In genomic region chr11:130313383-130314183, GRCh38 we compare ENCODE assay signal across 8 cellular contexts. TPM values are rescaled to one million over a fixed set of nuclear protein-coding genes. Genes with fewer than 3 reads are reported as not detected.
DNase-seq lines count a peak whose midpoint lies in the region; ATAC-seq, FAIRE-seq and TF ChIP-seq lines count a peak whose summit lies in the region.

No MANE protein-coding gene starts in this region.

- no peaks in the 10 kb centered on the region for H3K27me3 ChIP-seq in K562 (ENCODE audit: control insufficient read depth in 2 of 2, insufficient read depth in 2 of 2, low read length in 2 of 2)
- H3K27me3 ChIP-seq in HepG2 (ENCODE audit: control insufficient read depth in 1 of 2, insufficient read depth in 2 of 2, low read length in 2 of 2), result no peaks in the 10 kb centered on the region
- no peaks in the 10 kb centered on the region for H3K27me3 ChIP-seq in tibial artery

- TF ChIP-seq EP300 in K562 (IDR thresholded peaks at IDR 0.05; ENCODE audit: low read length) (no peak), HepG2 (IDR thresholded peaks at IDR 0.05; ENCODE audit: low read depth in 2 of 2, low read length in 2 of 2) (no peak), HepG2 (CRISPR knock-in tag; IDR thresholded peaks at IDR 0.05; ENCODE audit: borderline replicate concordance) (no peak)

- no peaks in the 10 kb centered on the region for H3K9me1 ChIP-seq in K562 (ENCODE audit: control insufficient read depth, insufficient read depth, low read length)

- under 1% methylated on average over 21 of the region's 21 CpGs for WGBS in K562 (ENCODE audit: insufficient coverage, low coverage, missing lambda C conversion rate)
- WGBS in HepG2 (ENCODE audit: low lambda C conversion rate), result 4% methylated on average over 17 of the region's 21 CpGs

- H3K4me1 ChIP-seq in K562 (replicated peaks in 1 of 2; ENCODE audit: control insufficient read depth in 2 of 2, insufficient read depth in 2 of 2, low read length in 2 of 2), result peaks cover 16 to 40% of the 10 kb centered on the region in 2 experiments
- H3K4me1 ChIP-seq in HepG2 (ENCODE audit: insufficient read depth, low read length), result peaks cover 62% of the 10 kb centered on the region
- peaks cover 0 to 49% (median 22%) of the 10 kb centered on the region in 4 donors for H3K4me1 ChIP-seq in tibial artery

- H3K4me2 ChIP-seq in K562 (ENCODE audit: insufficient read depth, low read length) (peak overlapping the region; percentile 82), HepG2 (ENCODE audit: low read depth, low read length) (peak overlapping the region; percentile 88)

- H2AFZ ChIP-seq in K562 (ENCODE audit: low read depth, low read length) (peak overlapping the region; percentile 81), HepG2 (ENCODE audit: low read length) (no peak overlapping the region)

- H3K79me2 ChIP-seq in K562 (ENCODE audit: control insufficient read depth, insufficient read depth, low read length), result peaks cover 54% of the 10 kb centered on the region
- H3K79me2 ChIP-seq in HepG2 (ENCODE audit: insufficient read depth, low read length), result peaks cover 37% of the 10 kb centered on the region

- TF ChIP-seq CTCF in D721Med (IDR thresholded peaks at IDR 0.05; ENCODE audit: insufficient read depth, missing control alignments) (no peak), K562 (IDR thresholded peaks at IDR 0.05 in 2 of 3, conservative IDR thresholded peaks at IDR 0.05 in 1 of 3; ENCODE audit: insufficient read depth in 2 of 3, low read depth in 1 of 3, low read length in 3 of 3) (no peak), HepG2 (CRISPR knock-in tag; IDR thresholded peaks at IDR 0.05) (no peak), tibial artery (IDR thresholded peaks at IDR 0.05) (no peak)

- no peaks in the 10 kb centered on the region for H3K9me3 ChIP-seq in K562 (replicated peaks; ENCODE audit: control insufficient read depth, insufficient read depth, low read depth, low read length)
- no peaks in the 10 kb centered on the region for H3K9me3 ChIP-seq in HepG2 (ENCODE audit: low read length)
- H3K9me3 ChIP-seq in tibial artery, result no peaks in the 10 kb centered on the region

- peak overlapping the region; percentile 81 to 95 for H3K9ac ChIP-seq in K562 (ENCODE audit: insufficient read depth in 1 of 2, low read depth in 2 of 2, low read length in 2 of 2)
- peak overlapping the region; percentile 83 for H3K9ac ChIP-seq in HepG2 (ENCODE audit: insufficient read depth, low read depth, low read length)

- peak overlapping the region; percentile 81 for H3K4me3 ChIP-seq in K562
- H3K4me3 ChIP-seq in HepG2 (replicated peaks in 1 of 3; ENCODE audit: insufficient read depth in 1 of 3, low read depth in 2 of 3, low read length in 3 of 3), result peak overlapping the region; percentile 75 to 90 (median 89)
- H3K4me3 ChIP-seq in tibial artery, result peak overlapping the region; percentile 72 to 87

- FAIRE-seq in D721Med (lab: Jason Lieb, UNC) (peak; percentile 56), K562 (lab: Jason Lieb, UNC) (no peak), HepG2 (lab: Jason Lieb, UNC) (no peak)

- DNase-seq in D721Med (ENCODE audit: insufficient read length, low spot score) (no peak), KBM-7 (peak; percentile 62), K562 (ENCODE audit: extremely low read depth in 1 of 4, low spot score in 3 of 4) (peak in 2 of 4 experiments; percentile 8 to 12), HepG2 (ENCODE audit: low spot score) (no peak), tibial artery (no peak)

- ATAC-seq in K562, result no peak
- no peak for ATAC-seq in HepG2
- ATAC-seq in activated CD4-positive, CD25-positive, alpha-beta regulatory T cell treated with anti-CD3 and anti-CD28 coated beads, Interleukin-2, amount 50 U/mL, for 24 hours, result no peak
- ATAC-seq in GM19395 (IDR thresholded peaks at IDR 0.05; ENCODE audit: unreplicated experiment), result no peak
- no peak for ATAC-seq in GM21515 (IDR thresholded peaks at IDR 0.05; ENCODE audit: unreplicated experiment)

- H4K20me1 ChIP-seq in K562 (replicated peaks; ENCODE audit: control insufficient read depth, insufficient read depth, low read length) (peaks cover 9% of the 10 kb centered on the region; the same call in 1 of the 2 replicates), HepG2 (ENCODE audit: insufficient read depth, low read length) (0 out of 2 replicates have a peak, but pooled peaks cover 4% of the 10 kb centered on the region)

- CTCF ChIA-PET in K562 (lab: Yijun Ruan, JAX; ENCODE audit: low intra/inter-chr PET ratio), result no interaction called here
- CTCF ChIA-PET in HepG2 (lab: Yijun Ruan, JAX; ENCODE audit: low intra/inter-chr PET ratio, low total read pairs), result no interaction called here

- BruUV-seq in K562 (replicated peaks; lab: Mats Ljungman, UMichigan) (TSS peak; percentile 49), HepG2 (replicated peaks; lab: Mats Ljungman, UMichigan) (TSS peak; percentile 61)

- in situ Hi-C loops in KBM-7 (cut with MboI; ENCODE audit: low pct_unique_long_range_greater_than_20kb, low sequenced_read_pairs), result no loop called here
- in situ Hi-C loops in K562 (cut with MboI), result no loop called here
- in situ Hi-C loops in HepG2 (cut with HindIII; ENCODE audit: extremely low pct_ligation_motif_present, low pct_unique_long_range_greater_than_20kb), result no loop called here

- POLR2A ChIA-PET in K562 (lab: Yijun Ruan, JAX) (interaction anchor here (1.1 kb wide), 1 partner anchor 13 kb away, joined by 7 read pairs; no protein-coding TSS in a partner anchor), HepG2 (lab: Yijun Ruan, JAX) (no interaction called here)

- TF ChIP-seq POLR2A in K562 (conservative IDR thresholded peaks at IDR 0.05) (no peak), HepG2 (IDR thresholded peaks at IDR 0.05; ENCODE audit: insufficient read depth in 1 of 2, low read depth in 2 of 2, low read length in 2 of 2) (no peak)

- H3K36me3 ChIP-seq in K562 (ENCODE audit: control insufficient read depth, insufficient read depth, low read length) (no peaks in the 10 kb centered on the region), HepG2 (replicated peaks in 1 of 2; ENCODE audit: control insufficient read depth in 1 of 2, insufficient read depth in 2 of 2, low read length in 2 of 2) (peaks cover 0 to 1% of the 10 kb centered on the region in 2 experiments; a peak in 1 of 5 replicates), tibial artery (no peaks in the 10 kb centered on the region)

- H3K27ac ChIP-seq in K562 (ENCODE audit: extremely low read depth, low read depth, low read length) (peak overlapping the region; percentile 94), HepG2 (ENCODE audit: extremely low read length, insufficient read depth, low read length) (peak overlapping the region; percentile 76), tibial artery (peak overlapping the region; percentile 90 to 91)

- intact Hi-C loops in K562 (cut with micrococcal nuclease) (no loop called here), HepG2 (cut with micrococcal nuclease; ENCODE audit: unreplicated experiment) (loop anchor here (10.0 kb wide), 1 partner anchor 89 kb away; no protein-coding TSS in a partner anchor), tibial artery (cut with DNase I; ENCODE audit: low total_unique reads) (loop anchor here (10.0 kb wide), 3 partner anchors 309 to 581 kb away; partner anchors contain the start of gene PRDM10)

- TF ChIP-seq RAD21 in K562 (CRISPR knock-in tag; conservative IDR thresholded peaks at IDR 0.05 in 1 of 2, IDR thresholded peaks at IDR 0.05 in 1 of 2) (no peak), HepG2 (CRISPR knock-in tag; IDR thresholded peaks at IDR 0.05) (no peak)

TF ChIP-seq in HepG2, 621 proteins besides CTCF, POLR2A, EP300 and RAD21 (continues in another document):
- TF ChIP-seq PHF8 (CRISPR knock-in tag; IDR thresholded peaks at IDR 0.05), result 0 out of 2 replicates have a peak, but pooled peaks have one; percentile 38

RNA-seq across cellular contexts. Expression of gene ZBTB44, which starts 1.1 kb away (rescaled TPM):
- 31.4 and 53.6 TPM in 2 replicates for total RNA-seq in K562 (2011; cell fraction: chromatin; rRNA removed; ENCODE audit: low replicate concordance)
- 16.0 and 23.7 TPM in 2 replicates for total RNA-seq in K562 (2011; cell fraction: nucleolus; rRNA removed)
- 32.6 and 63.1 TPM in 2 replicates for total RNA-seq in K562 (2011; cell fraction: nucleoplasm; rRNA removed)
- total RNA-seq in K562 (2014; rRNA removed) (10.1 and 16.6 TPM in 2 replicates), K562 (2014; rRNA removed; fragmentation: Illumina TruSeq; extraction: Trizol) (26.7 and 28.6 TPM in 2 replicates), K562 (2015; rRNA removed; fragmentation: Illumina TruSeq; extraction: Trizol) (23.1 and 23.8 TPM in 2 replicates), K562 (2021) (26.7 and 27.1 TPM in 2 replicates), HepG2 (2016; rRNA removed; fragmentation: Illumina TruSeq; extraction: Trizol) (19.5 and 23.6 TPM in 2 replicates)
- polyA plus RNA-seq in K562 (2011; rRNA removed) (17.2 and 27.1 TPM in 2 replicates), K562 (2014; fragmentation: Illumina TruSeq; extraction: Trizol) (16.4 and 17.3 TPM in 2 replicates), K562 (2014; fragmentation: Nextera tagmentation; extraction: Ambion mirVana) (1 to 10 TPM; 4.7 to 8.3 TPM), K562 (2014; rRNA removed) (12.1 and 12.3 TPM in 2 replicates), HepG2 (2011; rRNA removed) (18.9 and 22.8 TPM in 2 replicates)
- polyA plus RNA-seq in K562 (2011; cell fraction: cytosol; rRNA removed), result 9.7 and 10.1 TPM in 2 replicates
- 27.3 and 40.7 TPM in 2 replicates for polyA plus RNA-seq in K562 (2011; cell fraction: nucleus; rRNA removed)
- polyA plus RNA-seq in K562 (2012), result 10.0 and 14.2 TPM in 2 replicates
- 78.9 and 105 TPM in 2 replicates for polyA minus RNA-seq in K562 (2011; rRNA and poly(A)+ RNA removed)
- polyA minus RNA-seq in K562 (2011; cell fraction: cytosol; rRNA and poly(A)+ RNA removed), result 20.0 and 47.9 TPM in 2 replicates
- 27.6 and 31.1 TPM in 2 replicates for polyA minus RNA-seq in K562 (2011; cell fraction: nucleus; rRNA and poly(A)+ RNA removed)
- total RNA-seq in HepG2 (2016; cell fraction: cytosol; rRNA removed; fragmentation: Illumina TruSeq; extraction: Trizol; ENCODE audit: low read depth), result 140 and 157 TPM in 2 replicates
- 19.8 and 22.4 TPM in 2 replicates for total RNA-seq in HepG2 (2016; cell fraction: insoluble cytoplasmic fraction; rRNA removed; fragmentation: Illumina TruSeq; extraction: Trizol)
- 85.9 and 96.1 TPM in 2 replicates for total RNA-seq in HepG2 (2016; cell fraction: membrane; rRNA removed; fragmentation: Illumina TruSeq; extraction: Trizol)
- total RNA-seq in HepG2 (2016; cell fraction: nucleus; rRNA removed; fragmentation: Illumina TruSeq; extraction: Trizol), result 15.5 and 16.5 TPM in 2 replicates
- polyA plus RNA-seq in HepG2 (2011; cell fraction: cytosol; rRNA removed), result 9.8 and 13.5 TPM in 2 replicates
- polyA plus RNA-seq in HepG2 (2011; cell fraction: nucleus; rRNA removed), result 24.1 and 25.6 TPM in 2 replicates
- polyA plus RNA-seq in HepG2 (2012), result 15.7 and 15.8 TPM in 2 replicates
- 7.5 and 8.7 TPM in 2 replicates for polyA plus RNA-seq in HepG2 (2016; cell fraction: cytosol; fragmentation: Illumina TruSeq; extraction: Trizol; ENCODE audit: low read depth)
- polyA plus RNA-seq in HepG2 (2016; cell fraction: insoluble cytoplasmic fraction; fragmentation: Illumina TruSeq; extraction: Trizol; ENCODE audit: low read depth), result 13.9 and 14.9 TPM in 2 replicates
- polyA plus RNA-seq in HepG2 (2016; cell fraction: membrane; fragmentation: Illumina TruSeq; extraction: Trizol; ENCODE audit: low read depth), result 17.0 and 18.3 TPM in 2 replicates
- 15.1 and 15.4 TPM in 2 replicates for polyA plus RNA-seq in HepG2 (2016; cell fraction: nucleus; fragmentation: Illumina TruSeq; extraction: Trizol; ENCODE audit: insufficient read depth, low read depth)
- polyA minus RNA-seq in HepG2 (2011; rRNA and poly(A)+ RNA removed; ENCODE audit: low replicate concordance), result 51.9 and 64.9 TPM in 2 replicates
- polyA minus RNA-seq in HepG2 (2011; cell fraction: cytosol; rRNA and poly(A)+ RNA removed), result 37.5 and 47.1 TPM in 2 replicates
- 55.4 and 73.1 TPM in 2 replicates for polyA minus RNA-seq in HepG2 (2011; cell fraction: nucleus; rRNA and poly(A)+ RNA removed)
